ENCODE assay signal across 1 cellular context in the genomic region with DNA sequence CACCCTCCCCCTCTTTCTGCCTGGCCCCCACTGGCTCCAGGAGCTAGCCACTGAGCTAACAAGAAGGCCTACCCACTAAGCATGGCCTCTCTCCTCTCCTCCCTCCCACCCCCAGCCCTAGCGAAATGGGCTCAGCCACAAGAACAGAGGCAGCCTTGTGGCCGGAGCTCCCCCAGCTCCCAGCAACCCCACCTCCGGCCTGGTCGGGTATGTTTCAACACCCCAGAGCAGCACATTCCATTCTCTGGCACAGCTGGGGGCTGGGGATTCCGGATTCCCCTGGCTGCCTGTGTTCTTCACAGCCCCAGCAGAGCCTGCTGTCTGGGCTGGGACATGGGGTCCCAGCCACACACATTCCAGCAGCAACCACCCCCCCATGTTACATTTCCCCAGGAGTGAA.
A peak's percentile ranks its signal among the peaks of the same experiment; 100 is the strongest.
TF ChIP-seq lines count a peak whose summit lies in the region.

No MANE protein-coding gene starts in this region.

TF ChIP-seq in H1, 55 proteins besides CTCF, POLR2A, EP300 and RAD21:
- TF ChIP-seq SRF (IDR thresholded peaks at IDR 0.05; ENCODE audit: low read depth, low read length), result no peak
- TF ChIP-seq RFX5 (IDR thresholded peaks at IDR 0.05; ENCODE audit: borderline replicate concordance, low read depth, low read length), result no peak
- no peak for TF ChIP-seq POU5F1 (IDR thresholded peaks at IDR 0.05; ENCODE audit: low read depth, low read length)
- 0 out of 4 replicates have a peak, but pooled peaks of 1 of the 2 experiments have one; percentile 33 for TF ChIP-seq HDAC2 (IDR thresholded peaks at IDR 0.05; ENCODE audit: borderline replicate concordance in 1 of 2, low read depth in 2 of 2, low read length in 2 of 2)
- TF ChIP-seq ASH2L (IDR thresholded peaks at IDR 0.05; ENCODE audit: low read length), result peak; percentile 38
- peak; percentile 71 for TF ChIP-seq CEBPB (IDR thresholded peaks at IDR 0.05; ENCODE audit: low read depth, low read length)
- TF ChIP-seq TEAD4 (IDR thresholded peaks at IDR 0.05; ENCODE audit: low read depth, low read length), result peak; percentile 88
- no peak for TF ChIP-seq GTF2F1 (IDR thresholded peaks at IDR 0.05; ENCODE audit: borderline replicate concordance, low read depth, low read length)
- no peak for TF ChIP-seq NANOG (IDR thresholded peaks at IDR 0.05; ENCODE audit: insufficient read depth, low read depth, low read length, poor library complexity, severe bottlenecking)
- TF ChIP-seq SP1 (IDR thresholded peaks at IDR 0.05; ENCODE audit: low read depth, low read length), result peak; percentile 54; the same call in 1 of the 2 replicates
- TF ChIP-seq KDM1A (IDR thresholded peaks at IDR 0.05; ENCODE audit: borderline replicate concordance, low read length), result no peak
- TF ChIP-seq RNF2 (IDR thresholded peaks at IDR 0.05; ENCODE audit: borderline replicate concordance, low read depth, low read length, missing control alignments, poor library complexity, severe bottlenecking), result no peak
- 0 out of 2 replicates have a peak, but pooled peaks have one; percentile 56 for TF ChIP-seq TCF12 (IDR thresholded peaks at IDR 0.05; ENCODE audit: low read depth, low read length)
- peak; percentile 36; the same call in 1 of the 2 replicates for TF ChIP-seq YY1 (IDR thresholded peaks at IDR 0.05; ENCODE audit: low read depth, low read length)
- 0 out of 4 replicates have a peak, but pooled peaks of 1 of the 2 experiments have one; percentile 59 for TF ChIP-seq SIN3A (conservative IDR thresholded peaks at IDR 0.05 in 1 of 2, IDR thresholded peaks at IDR 0.05 in 1 of 2; ENCODE audit: low read depth in 1 of 2, low read length in 2 of 2)
- TF ChIP-seq TAF1 (IDR thresholded peaks at IDR 0.05; ENCODE audit: low read depth, low read length), result 0 out of 2 replicates have a peak, but pooled peaks have one; percentile 20
